26 cellular contexts compared by ENCODE assay signal in the genomic region with DNA sequence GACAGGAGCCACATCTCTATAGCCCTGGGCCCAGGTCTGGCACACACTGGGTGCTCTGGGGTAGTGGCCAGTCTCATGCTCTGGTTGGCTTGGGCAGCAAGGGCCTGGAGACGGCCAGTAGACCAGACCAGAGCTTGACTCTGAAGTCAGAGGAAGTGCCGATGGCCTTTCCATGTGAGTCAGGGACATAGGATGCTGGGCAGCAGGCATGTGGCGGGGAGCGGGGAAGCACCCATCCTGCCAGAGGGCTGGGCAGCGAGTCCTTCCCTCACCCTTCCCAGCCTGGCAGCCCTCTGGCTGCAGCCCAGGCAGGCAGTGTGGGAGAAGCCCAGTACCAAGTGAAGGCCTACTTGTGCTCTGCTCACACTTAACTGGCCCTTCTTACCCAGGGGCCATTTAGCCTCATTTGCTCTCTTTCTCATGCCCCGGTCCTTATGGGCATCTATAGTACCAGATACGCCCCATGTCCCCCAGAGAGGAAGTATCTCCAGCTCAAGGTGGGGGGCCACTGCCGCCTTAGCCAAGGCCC. TPM values are rescaled to one million over a fixed set of nuclear protein-coding genes. Genes with fewer than 3 reads are reported as not detected.
"Had no signal": no experiment of that assay in that cellular context is flagged by ENCODE, and none has a peak within 500 bp of the region (broad histone marks: within the 10 kb centered on the region; RNA-seq: fewer than 3 reads in every experiment).

No MANE protein-coding gene starts in this region.

- ATAC-seq: gastrocnemius medialis; stimulated activated effector memory CD8-positive, alpha-beta T cell treated with anti-CD3 and anti-CD28 coated beads, Interleukin-12 subunit alpha, Interleukin-12 subunit beta, amount 100 ng/mL, for 72 hours; stimulated activated naive CD8-positive, alpha-beta T cell treated with anti-CD3 and anti-CD28 coated beads, Interleukin-15, amount 100 ng/mL, for 72 hours; WTC11 had no signal

- H3K9me3 ChIP-seq: adrenal gland, ascending aorta, gastrocnemius medialis, right atrium auricular region, suprapubic skin, tibial nerve had no signal

- H3K36me3 ChIP-seq: adrenal gland, ascending aorta, brain microvascular endothelial cell, gastrocnemius medialis had no signal

- DNase-seq: activated naive CD4-positive, alpha-beta T cell; activated T-cell treated with anti-CD3 and anti-CD28 coated beads, Interleukin-2, amount 50 U/mL, for 1 hour; adrenal gland; brain microvascular endothelial cell; caudate nucleus; effector CD8-positive, alpha-beta T cell; gastrocnemius medialis; head of caudate nucleus; hypothalamus; midbrain; stimulated activated CD4-positive, alpha-beta T cell treated with anti-CD3 and anti-CD28 coated beads, Interleukin-1b, Interleukin-23, amount 100 ng/mL, for 48 hours; stimulated activated naive CD8-positive, alpha-beta T cell treated with anti-CD3 and anti-CD28 coated beads, Interleukin-15, amount 100 ng/mL, for 72 hours; T1000 had no signal

- H3K27ac ChIP-seq: adrenal gland, ascending aorta, brain microvascular endothelial cell, gastrocnemius medialis, right atrium auricular region, suprapubic skin had no signal

- H3K27me3 ChIP-seq: adrenal gland, brain microvascular endothelial cell, right atrium auricular region, suprapubic skin had no signal

- H3K4me3 ChIP-seq: adrenal gland, ascending aorta, gastrocnemius medialis, right atrium auricular region, suprapubic skin, tibial nerve had no signal

RNA-seq across cellular contexts. Expression of gene HES3, which starts 13.6 kb away (rescaled TPM):
- total RNA-seq: activated T-helper 2 cell treated with anti-CD3 and anti-CD28 coated beads, Interferon-gamma antibody, Interleukin-2, Interleukin-4, amounts not matched to agents 10 μg/mL and 5 μg/mL and 100 μg/mL, durations not matched to agents 14 hours and 24 hours and 36 hours; adrenal gland; ascending aorta; gastrocnemius medialis; liver; omental fat pad; progenitor cell of endocrine pancreas; right atrium auricular region; skeletal muscle tissue; suprapubic skin; T-helper 1 cell treated with Interleukin-12 subunit alpha and Interleukin-12 subunit beta and Interleukin-4 antibody, amounts not matched to agents 30 ng/mL and 1 ng/mL, for 36 hours; tibial nerve; urinary bladder had no signal
